ENCODE assay signal across 8 cellular contexts in genomic region chr22:27885977-27886842, GRCh38. TPM values are rescaled to one million over a fixed set of nuclear protein-coding genes. Genes with fewer than 3 reads are reported as not detected.
DNase-seq lines count a peak whose midpoint lies in the region; ATAC-seq and TF ChIP-seq lines count a peak whose summit lies in the region.

No MANE protein-coding gene starts in this region.

- H3K4me3 Mint-ChIP-seq in activated CD4-positive, alpha-beta T cell treated with anti-CD3 and anti-CD28 coated beads for 36 hours = no peak overlapping the region

- CTCF ChIA-PET in activated CD4-positive, alpha-beta T cell treated with anti-CD3 and anti-CD28 coated beads for 36 hours (lab: Charles Lee) = interaction anchor here (0.5 to 2.3 kb wide), 30 partner anchors 8 to 1264 kb away, joined by 3 to 11 read pairs (median 4); partner anchors contain the start of gene PITPNB

- POLR2A ChIA-PET in activated CD4-positive, alpha-beta T cell treated with anti-CD3 and anti-CD28 coated beads for 36 hours (lab: Charles Lee) = no interaction called here

- peak overlapping the region; percentile 10 for H3K27ac Mint-ChIP-seq in activated CD4-positive, alpha-beta T cell treated with anti-CD3 and anti-CD28 coated beads for 36 hours

- intact Hi-C loops in activated CD4-positive, alpha-beta T cell treated with anti-CD3 and anti-CD28 coated beads for 36 hours (cut with DNase I, micrococcal nuclease) = loop anchor here (1.0 to 10.0 kb wide), 2 partner anchors 123 to 709 kb away; no protein-coding TSS in a partner anchor

- H3K27me3 Mint-ChIP-seq in activated CD4-positive, alpha-beta T cell treated with anti-CD3 and anti-CD28 coated beads for 36 hours = no peaks in the 10 kb centered on the region

- no peaks in the 10 kb centered on the region for H3K9me3 Mint-ChIP-seq in activated CD4-positive, alpha-beta T cell treated with anti-CD3 and anti-CD28 coated beads for 36 hours (ENCODE audit: low read depth)

- peak; percentile 33 for ATAC-seq in activated CD4-positive, alpha-beta T cell treated with anti-CD3 and anti-CD28 coated beads for 36 hours
- ATAC-seq in GM21528 (IDR thresholded peaks at IDR 0.05; ENCODE audit: low FRiP score, unreplicated experiment) (no peak), HG03039 (IDR thresholded peaks at IDR 0.05; ENCODE audit: unreplicated experiment) (no peak)

- no peak overlapping the region for H3K4me3 ChIP-seq in retinal pigment epithelial cell (ENCODE audit: low read length)

- no peaks in the 10 kb centered on the region for H3K4me1 Mint-ChIP-seq in activated CD4-positive, alpha-beta T cell treated with anti-CD3 and anti-CD28 coated beads for 36 hours

- DNase-seq in activated CD4-positive, alpha-beta T cell treated with anti-CD3 and anti-CD28 coated beads for 36 hours = peak; percentile 57
- DNase-seq in activated CD4-positive, alpha-beta T cell treated with anti-CD3 and anti-CD28 coated beads for 1 hour = no peak
- DNase-seq in NCI-H2227 treated with DMSO at 0.1 percent for 48 hours (lab: John Stamatoyannopoulos, UW) (peak; percentile 11), glomerular visceral epithelial cell (ENCODE audit: extremely low spot score) (peak; percentile 25), retinal pigment epithelial cell (ENCODE audit: low read depth) (peak; percentile 58)
- peak; percentile 7 for DNase-seq in activated T-helper 9 cell treated with anti-CD3 and anti-CD28 coated beads, Interleukin-2, amount 50 U/mL, for 16 hours (ENCODE audit: low read depth)

- H3K36me3 Mint-ChIP-seq in activated CD4-positive, alpha-beta T cell treated with anti-CD3 and anti-CD28 coated beads for 36 hours (ENCODE audit: low read depth) = peaks cover 45% of the 10 kb centered on the region

- TF ChIP-seq CTCF in retinal pigment epithelial cell (conservative IDR thresholded peaks at IDR 0.05; ENCODE audit: low read depth, low read length) = peak; percentile 82

RNA-seq across cellular contexts. Expression of gene PITPNB, which starts 32.8 kb away (rescaled TPM):
- 100 to 1,000 TPM in 1 of 2 experiments, 10 to 100 TPM in 1; 96.5 to 111 TPM for total RNA-seq in activated CD4-positive, alpha-beta T cell treated with anti-CD3 and anti-CD28 coated beads for 36 hours
